Comparison of ENCODE assay signal across 31 cellular contexts in the genomic region with DNA sequence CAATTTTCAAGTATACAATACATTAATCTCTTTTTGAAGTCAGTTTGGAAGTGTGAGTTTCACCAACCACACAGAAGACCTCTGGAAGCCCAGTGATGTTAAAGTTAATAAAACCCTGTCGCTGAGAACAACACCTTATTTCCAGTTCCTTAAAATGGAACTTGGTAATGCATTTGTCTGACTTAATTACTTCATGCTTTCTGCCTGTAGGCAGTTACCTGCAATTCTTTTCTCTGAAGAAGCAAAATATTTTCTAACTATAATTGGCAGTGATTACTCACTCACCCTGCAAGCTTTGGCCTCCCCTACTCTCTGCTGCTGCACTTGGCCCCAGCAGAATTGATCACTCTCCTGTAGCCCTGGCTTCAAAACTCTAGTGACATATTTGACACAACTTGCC.
"Had no signal": no experiment of that assay in that cellular context is flagged by ENCODE, and none has a peak within 500 bp of the region (broad histone marks: within the 10 kb centered on the region; RNA-seq: fewer than 3 reads in every experiment).

No MANE protein-coding gene starts in this region.

- H3K4me1 ChIP-seq: adrenal gland, body of pancreas, breast epithelium had no signal

- H3K9me3 ChIP-seq: adrenal gland, body of pancreas, breast epithelium had no signal

- H3K27me3 ChIP-seq: body of pancreas, brain microvascular endothelial cell, breast epithelium had no signal

- H3K4me3 ChIP-seq: adrenal gland, body of pancreas, breast epithelium had no signal

- DNase-seq: activated B cell treated with CpG ODN at 0.5 μM for 24 hours; activated CD4-positive, alpha-beta memory T cell treated with anti-CD3 and anti-CD28 coated beads for 36 hours; activated CD4-positive, alpha-beta T cell treated with anti-CD3 and anti-CD28 coated beads for 4 hours; activated CD4-positive, alpha-beta T cell treated with anti-CD3 and anti-CD28 coated beads, Interleukin-2, amount 10 ng/mL, durations not matched to agents 24 days and 14 days; activated CD4-positive, alpha-beta T cell treated with anti-CD3 and anti-CD28 coated beads, Interleukin-2, amount 50 U/mL, for 1 hour; activated CD4-positive, alpha-beta T cell treated with anti-CD3 and anti-CD28 coated beads, Interleukin-2, amount 50 U/mL, for 4 hours; activated CD4-positive, CD25-positive, alpha-beta regulatory T cell treated with anti-CD3 and anti-CD28 coated beads, Interleukin-2, amount 50 U/mL, for 72 hours; activated CD8-positive, alpha-beta memory T cell treated with anti-CD3 and anti-CD28 coated beads, Interleukin-2, amount 50 U/mL, for 4 hours; activated CD8-positive, alpha-beta T cell treated with anti-CD3 and anti-CD28 coated beads for 36 hours; activated effector memory CD4-positive, alpha-beta T cell treated with anti-CD3 and anti-CD28 coated beads, Interleukin-2, amount 50 U/mL, for 16 hours; activated gamma-delta T cell treated with Interleukin-2 at 50 U/mL for 16 hours; activated naive CD4-positive, alpha-beta T cell; activated naive CD4-positive, alpha-beta T cell treated with anti-CD3 and anti-CD28 coated beads for 36 hours; activated naive CD4-positive, alpha-beta T cell treated with anti-CD3 and anti-CD28 coated beads, Interleukin-2, amount 50 U/mL, for 16 hours; activated naive CD8-positive, alpha-beta T cell treated with anti-CD3 and anti-CD28 coated beads for 36 hours; activated T-cell treated with anti-CD3 and anti-CD28 coated beads for 4 hours; activated T-cell treated with anti-CD3 and anti-CD28 coated beads, Interleukin-2, amount 50 U/mL, for 1 hour; activated T-cell treated with anti-CD3 and anti-CD28 coated beads, Interleukin-2, amount 50 U/mL, for 4 hours; activated T-cell treated with anti-CD3 and anti-CD28 coated beads, Interleukin-2, amount 50 U/mL, for 72 hours; adrenal gland; amniotic stem cell; aorta; body of pancreas; brain microvascular endothelial cell; central memory CD4-positive, alpha-beta T cell; T-helper 2 cell; T-helper 9 cell had no signal

- ATAC-seq: activated CD8-positive, alpha-beta T cell treated with anti-CD3 and anti-CD28 coated beads for 36 hours; activated naive CD4-positive, alpha-beta T cell treated with anti-CD3 and anti-CD28 coated beads, Interleukin-2, amount 50 U/mL, for 72 hours; activated T-cell treated with anti-CD3 and anti-CD28 coated beads, Interleukin-2, amount 50 U/mL, for 4 hours; activated T-cell treated with anti-CD3 and anti-CD28 coated beads, Interleukin-2, amount 50 U/mL, for 72 hours; activated T-helper 17 cell treated with anti-CD3 and anti-CD28 coated beads, Interleukin-2, amount 50 U/mL, for 72 hours; body of pancreas had no signal

- H3K27ac ChIP-seq: adrenal gland, body of pancreas, brain microvascular endothelial cell, breast epithelium, VCaP had no signal

- H3K36me3 ChIP-seq: adrenal gland, brain microvascular endothelial cell, breast epithelium had no signal
